31 cellular contexts compared by ENCODE assay signal in the genomic region with DNA sequence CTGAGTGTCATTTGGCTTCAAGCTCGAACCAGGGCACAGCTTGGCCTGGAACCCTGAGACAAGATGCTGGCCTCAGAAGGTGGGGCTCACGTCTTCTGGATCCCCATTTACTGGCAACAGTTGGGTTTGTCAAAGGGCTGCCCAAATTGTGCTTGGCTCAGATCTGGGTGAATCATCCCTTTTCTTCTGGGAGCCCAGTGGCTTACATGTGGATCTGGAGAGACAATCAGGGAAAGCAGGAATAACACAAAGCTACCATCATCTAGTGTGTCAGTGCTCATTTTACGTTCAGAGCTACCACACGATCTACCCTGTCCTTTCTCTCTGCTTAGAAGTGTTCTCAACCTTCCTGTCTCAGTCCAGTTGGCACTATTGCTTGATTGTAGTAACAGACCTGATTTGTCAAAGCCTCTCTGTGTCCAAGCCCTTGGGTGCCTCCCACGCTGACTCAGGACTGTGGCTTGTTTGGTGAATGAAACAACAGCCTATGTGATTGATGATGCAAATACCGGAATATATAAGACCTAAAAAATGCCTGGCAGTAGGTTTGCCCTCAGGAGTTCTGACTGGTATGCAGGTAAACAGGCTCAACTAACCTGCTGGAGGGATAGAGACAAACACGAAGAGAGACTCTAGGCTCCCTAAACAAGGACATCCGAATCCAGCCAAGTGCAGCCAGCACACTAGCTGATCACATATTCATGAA.
A peak's percentile ranks its signal among the peaks of the same experiment; 100 is the strongest.
DNase-seq lines count a peak whose midpoint lies in the region; ATAC-seq and TF ChIP-seq lines count a peak whose summit lies in the region.
"Had no signal": no experiment of that assay in that cellular context is flagged by ENCODE, and none has a peak within 500 bp of the region (broad histone marks: within the 10 kb centered on the region; RNA-seq: fewer than 3 reads in every experiment).

No MANE protein-coding gene starts in this region.

- in situ Hi-C loops in astrocyte of the spinal cord (cut with HindIII; ENCODE audit: low sequenced_read_pairs) = no loop called here

- TF ChIP-seq CTCF in astrocyte of the spinal cord (IDR thresholded peaks at IDR 0.05; ENCODE audit: low read depth, low read length) (no peak), fibroblast of mammary gland (conservative IDR thresholded peaks at IDR 0.05; ENCODE audit: control insufficient read depth, insufficient read depth, low read depth, low read length) (no peak), smooth muscle cell (IDR thresholded peaks at IDR 0.05; ENCODE audit: borderline replicate concordance, insufficient read depth, poor library complexity, severe bottlenecking) (no peak)

- H2AFZ ChIP-seq in smooth muscle cell (ENCODE audit: low read depth) = no peak overlapping the region
- H2AFZ ChIP-seq: neural progenitor cell had no signal

- no peaks in the 10 kb centered on the region for H3F3A ChIP-seq in smooth muscle cell (ENCODE audit: low read depth)

- H3K79me2 ChIP-seq in smooth muscle cell (ENCODE audit: low read depth) = no peaks in the 10 kb centered on the region

- DNase-seq in HT1080 (ENCODE audit: low read depth) (peak; percentile 68), astrocyte of the spinal cord (ENCODE audit: low read depth, low spot score) (peak; percentile 26), fibroblast of mammary gland (ENCODE audit: low read depth) (peak; percentile 0), smooth muscle cell (lab: John Stamatoyannopoulos, UW; ENCODE audit: unreplicated experiment) (no peak), NCI-H2081 treated with DMSO at 0.1 percent for 48 hours (lab: John Stamatoyannopoulos, UW) (no peak), GOT3 (lab: John Stamatoyannopoulos, UW) (no peak)
- no peak for DNase-seq in stimulated activated CD4-positive, alpha-beta T cell treated with anti-CD3 and anti-CD28 coated beads, Interleukin-4, amount 100 ng/mL, for 4 hours
- DNase-seq: activated CD4-positive, alpha-beta memory T cell treated with anti-CD3 and anti-CD28 coated beads for 36 hours; activated CD4-positive, CD25-positive, alpha-beta regulatory T cell; activated CD8-positive, alpha-beta memory T cell treated with anti-CD3 and anti-CD28 coated beads, Interleukin-2, amount 50 U/mL, for 48 hours; BE2C; DMS79; effector CD4-positive, alpha-beta T cell; HCEC 1CT; kidney glomerular epithelial cell; NCI-H1105; NCI-H2081; NCI-H446; posterior cingulate gyrus; right lobe of liver; stimulated activated CD4-positive, alpha-beta T cell treated with anti-CD3 and anti-CD28 coated beads, Interleukin-15, amount 100 ng/mL, for 24 hours; stimulated activated naive CD8-positive, alpha-beta T cell treated with anti-CD3 and anti-CD28 coated beads, Interleukin-15, amount 100 ng/mL, for 72 hours; T1000 had no signal

- H3K9me3 ChIP-seq in smooth muscle cell (replicated peaks; ENCODE audit: low read depth) = no peaks in the 10 kb centered on the region
- H3K9me3 ChIP-seq: ascending aorta, BE2C, esophagus muscularis mucosa, right lobe of liver, tibial nerve had no signal

- H3K36me3 ChIP-seq in smooth muscle cell (ENCODE audit: low read depth) = no peaks in the 10 kb centered on the region
- H3K36me3 ChIP-seq: ascending aorta, BE2C, esophagus muscularis mucosa, neural progenitor cell, right lobe of liver, tibial nerve had no signal

- H3K4me1 ChIP-seq in smooth muscle cell (ENCODE audit: low read depth) = no peaks in the 10 kb centered on the region
- H3K4me1 ChIP-seq: ascending aorta, BE2C, esophagus muscularis mucosa, neural progenitor cell, right lobe of liver, tibial nerve had no signal

- no peak overlapping the region for H3K4me2 ChIP-seq in smooth muscle cell
- H3K4me2 ChIP-seq: neural progenitor cell had no signal

- H3K4me3 ChIP-seq in astrocyte of the spinal cord (ENCODE audit: low read depth, low read length) (no peak overlapping the region), fibroblast of mammary gland (ENCODE audit: control insufficient read depth, low read depth, low read length) (no peak overlapping the region), smooth muscle cell (no peak overlapping the region)
- H3K4me3 ChIP-seq: ascending aorta, esophagus muscularis mucosa, neural progenitor cell, right lobe of liver, tibial nerve had no signal

- H3K27ac ChIP-seq in smooth muscle cell (ENCODE audit: low read depth) = peak overlapping the region; percentile 58
- H3K27ac ChIP-seq: ascending aorta, esophagus muscularis mucosa, neural progenitor cell, right lobe of liver, tibial nerve had no signal

- H4K20me1 ChIP-seq in smooth muscle cell (ENCODE audit: low read depth) = no peaks in the 10 kb centered on the region

- H3K27me3 ChIP-seq in smooth muscle cell (ENCODE audit: low read depth) = no peaks in the 10 kb centered on the region
- H3K27me3 ChIP-seq: ascending aorta, BE2C, neural progenitor cell, right lobe of liver, tibial nerve had no signal

- WGBS in smooth muscle cell (ENCODE audit: low lambda C conversion rate) = 79% methylated on average over 8 of the region's 8 CpGs

- no peak overlapping the region for H3K9ac ChIP-seq in smooth muscle cell (ENCODE audit: low read depth)
- H3K9ac ChIP-seq: neural progenitor cell had no signal

- no peak for ATAC-seq in HG03175 (IDR thresholded peaks at IDR 0.05; ENCODE audit: unreplicated experiment)
- ATAC-seq: activated naive CD4-positive, alpha-beta T cell treated with anti-CD3 and anti-CD28 coated beads, Interleukin-2, amount 50 U/mL, for 72 hours; HepG2; right lobe of liver; Right ventricle myocardium inferior; stimulated activated naive CD8-positive, alpha-beta T cell treated with anti-CD3 and anti-CD28 coated beads, Interleukin-15, amount 100 ng/mL, for 72 hours had no signal

Comparison
In these comparisons a context has a peak if more than half of its experiments do, and no peak if none do; other contexts are left out.
1. DNase-seq: peak in HT1080 (single experiment), astrocyte of the spinal cord (single experiment) and fibroblast of mammary gland (single experiment); none in smooth muscle cell (single experiment), NCI-H2081 treated with DMSO at 0.1 percent for 48 hours (single experiment), GOT3 (single experiment) and stimulated activated CD4-positive, alpha-beta T cell treated with anti-CD3 and anti-CD28 coated beads, Interleukin-4, amount 100 ng/mL, for 4 hours (0 of 2).